Comparison of ENCODE assay signal across 28 cellular contexts in genomic region chrX:103099706-103100105, GRCh38. TPM values are rescaled to one million over a fixed set of nuclear protein-coding genes. Genes with fewer than 3 reads are reported as not detected.
"Had no signal": no experiment of that assay in that cellular context is flagged by ENCODE, and none has a peak within 500 bp of the region (broad histone marks: within the 10 kb centered on the region; RNA-seq: fewer than 3 reads in every experiment).

No MANE protein-coding gene starts in this region.

- H3K4me1 ChIP-seq: body of pancreas, Peyer's patch, SJSA1 had no signal

- H3K36me3 ChIP-seq: Peyer's patch, SJSA1 had no signal

- H3K4me3 Mint-ChIP-seq: activated CD4-positive, alpha-beta T cell treated with anti-CD3 and anti-CD28 coated beads, Interleukin-2, amount 10 ng/mL, durations not matched to agents 24 days and 14 days; activated CD8-positive, alpha-beta memory T cell treated with anti-CD3 and anti-CD28 coated beads, Interleukin-2, amount 10 ng/mL, durations not matched to agents 7 days and 5 days; activated naive CD4-positive, alpha-beta T cell treated with anti-CD3 and anti-CD28 coated beads, Interleukin-2, amount 50 U/mL, for 24 hours; activated T-cell treated with anti-CD3 and anti-CD28 coated beads, Interleukin-2, amount 50 U/mL, for 24 hours; activated T-helper 1 cell treated with anti-CD3 and anti-CD28 coated beads, Interleukin-12 subunit alpha, Interleukin-12 subunit beta, Interleukin-2, Interleukin-4 antibody, amounts not matched to agents 30 ng/mL and 10 ng/mL and 1 ng/mL, durations not matched to agents 14 hours and 24 hours and 36 hours; central memory CD8-positive, alpha-beta T cell; T-helper 1 cell treated with Interleukin-12 subunit alpha and Interleukin-12 subunit beta and Interleukin-4 antibody, amounts not matched to agents 30 μg/mL and 1 μg/mL, for 36 hours; WTC11 had no signal

- ATAC-seq: activated CD8-positive, alpha-beta memory T cell treated with anti-CD3 and anti-CD28 coated beads, Interleukin-2, amount 10 ng/mL, durations not matched to agents 7 days and 5 days; body of pancreas; WTC11 had no signal

- H3K4me3 ChIP-seq: body of pancreas, Peyer's patch, SJSA1 had no signal

- H3K27me3 ChIP-seq: body of pancreas, Peyer's patch, SJSA1 had no signal

- H3K9me3 Mint-ChIP-seq: activated CD4-positive, alpha-beta T cell treated with anti-CD3 and anti-CD28 coated beads, Interleukin-2, amount 10 ng/mL, durations not matched to agents 24 days and 14 days; activated naive CD4-positive, alpha-beta T cell treated with anti-CD3 and anti-CD28 coated beads, Interleukin-2, amount 50 U/mL, for 24 hours; activated T-cell treated with anti-CD3 and anti-CD28 coated beads, Interleukin-2, amount 50 U/mL, for 24 hours; activated T-helper 1 cell treated with anti-CD3 and anti-CD28 coated beads, Interleukin-12 subunit alpha, Interleukin-12 subunit beta, Interleukin-2, Interleukin-4 antibody, amounts not matched to agents 30 ng/mL and 10 ng/mL and 1 ng/mL, durations not matched to agents 14 hours and 24 hours and 36 hours; central memory CD8-positive, alpha-beta T cell; T-helper 1 cell treated with Interleukin-12 subunit alpha and Interleukin-12 subunit beta and Interleukin-4 antibody, amounts not matched to agents 30 μg/mL and 1 μg/mL, for 36 hours; WTC11 had no signal

- H3K27ac ChIP-seq: Peyer's patch, RWPE1, SJSA1 had no signal

- H3K27ac Mint-ChIP-seq: activated CD4-positive, alpha-beta T cell treated with anti-CD3 and anti-CD28 coated beads, Interleukin-2, amount 10 ng/mL, durations not matched to agents 24 days and 14 days; activated CD8-positive, alpha-beta memory T cell treated with anti-CD3 and anti-CD28 coated beads, Interleukin-2, amount 10 ng/mL, durations not matched to agents 7 days and 5 days; activated naive CD4-positive, alpha-beta T cell treated with anti-CD3 and anti-CD28 coated beads, Interleukin-2, amount 50 U/mL, for 24 hours; activated T-cell treated with anti-CD3 and anti-CD28 coated beads, Interleukin-2, amount 50 U/mL, for 24 hours; activated T-helper 1 cell treated with anti-CD3 and anti-CD28 coated beads, Interleukin-12 subunit alpha, Interleukin-12 subunit beta, Interleukin-2, Interleukin-4 antibody, amounts not matched to agents 30 ng/mL and 10 ng/mL and 1 ng/mL, durations not matched to agents 14 hours and 24 hours and 36 hours; T-helper 1 cell treated with Interleukin-12 subunit alpha and Interleukin-12 subunit beta and Interleukin-4 antibody, amounts not matched to agents 30 μg/mL and 1 μg/mL, for 36 hours; WTC11 had no signal

- FAIRE-seq: bronchial epithelial cell had no signal

- H3K4me1 Mint-ChIP-seq: activated CD4-positive, alpha-beta T cell treated with anti-CD3 and anti-CD28 coated beads, Interleukin-2, amount 10 ng/mL, durations not matched to agents 24 days and 14 days; activated CD8-positive, alpha-beta memory T cell treated with anti-CD3 and anti-CD28 coated beads, Interleukin-2, amount 10 ng/mL, durations not matched to agents 7 days and 5 days; activated naive CD4-positive, alpha-beta T cell treated with anti-CD3 and anti-CD28 coated beads, Interleukin-2, amount 50 U/mL, for 24 hours; central memory CD8-positive, alpha-beta T cell had no signal

- H3K9me3 ChIP-seq: body of pancreas, Peyer's patch, SJSA1 had no signal

- H3K36me3 Mint-ChIP-seq: activated CD8-positive, alpha-beta memory T cell treated with anti-CD3 and anti-CD28 coated beads, Interleukin-2, amount 10 ng/mL, durations not matched to agents 7 days and 5 days; activated naive CD4-positive, alpha-beta T cell treated with anti-CD3 and anti-CD28 coated beads, Interleukin-2, amount 50 U/mL, for 24 hours; WTC11 had no signal

- H3K27me3 Mint-ChIP-seq: activated CD4-positive, alpha-beta T cell treated with anti-CD3 and anti-CD28 coated beads, Interleukin-2, amount 10 ng/mL, durations not matched to agents 24 days and 14 days; activated CD8-positive, alpha-beta memory T cell treated with anti-CD3 and anti-CD28 coated beads, Interleukin-2, amount 10 ng/mL, durations not matched to agents 7 days and 5 days; activated naive CD4-positive, alpha-beta T cell treated with anti-CD3 and anti-CD28 coated beads, Interleukin-2, amount 50 U/mL, for 24 hours; central memory CD8-positive, alpha-beta T cell had no signal

- DNase-seq: activated CD4-positive, alpha-beta T cell treated with anti-CD3 and anti-CD28 coated beads for 1 hour; activated CD4-positive, alpha-beta T cell treated with anti-CD3 and anti-CD28 coated beads, Interleukin-2, amount 10 ng/mL, durations not matched to agents 24 days and 14 days; activated CD4-positive, alpha-beta T cell treated with anti-CD3 and anti-CD28 coated beads, Interleukin-2, amount 50 U/mL, for 48 hours; activated CD8-positive, alpha-beta memory T cell treated with anti-CD3 and anti-CD28 coated beads, Interleukin-2, amount 10 ng/mL, durations not matched to agents 7 days and 5 days; activated effector memory CD4-positive, alpha-beta T cell treated with Interleukin-2 at 50 U/mL for 16 hours; activated naive CD4-positive, alpha-beta T cell; activated T-cell treated with anti-CD3 and anti-CD28 coated beads, Interleukin-2, amount 50 U/mL, for 24 hours; aorta; body of pancreas; MM.1S; NCI-H1105; NCI-H1436; NCI-H187; NCI-H2171; NCI-H2227 treated with DMSO at 0.1 percent for 48 hours; NCI-H526 treated with DMSO at 0.1 percent for 48 hours; NK-92 treated with Interleukin-12 subunit alpha and Interleukin-12 subunit beta, amount 100 ng/mL, for 24 hours; Peyer's patch; Right ventricle myocardium superior had no signal

RNA-seq across cellular contexts. Expression of gene NXF3, which starts 6.8 kb away (rescaled TPM):
- total RNA-seq: activated CD4-positive, alpha-beta T cell treated with anti-CD3 and anti-CD28 coated beads, Interleukin-2, amount 10 ng/mL, durations not matched to agents 24 days and 14 days; activated CD8-positive, alpha-beta memory T cell treated with anti-CD3 and anti-CD28 coated beads, Interleukin-2, amount 10 ng/mL, durations not matched to agents 7 days and 5 days; activated T-helper 1 cell treated with anti-CD3 and anti-CD28 coated beads, Interleukin-12 subunit alpha, Interleukin-12 subunit beta, Interleukin-2, Interleukin-4 antibody, amounts not matched to agents 30 ng/mL and 10 ng/mL and 1 ng/mL, durations not matched to agents 14 hours and 24 hours and 36 hours; bronchial epithelial cell; NCI-H460; SJSA1; WTC11 had no signal

RNA-seq across cellular contexts. Expression of gene BEX1, which starts 35.7 kb away (rescaled TPM):
- total RNA-seq: activated CD4-positive, alpha-beta T cell treated with anti-CD3 and anti-CD28 coated beads, Interleukin-2, amount 10 ng/mL, durations not matched to agents 24 days and 14 days; activated CD8-positive, alpha-beta memory T cell treated with anti-CD3 and anti-CD28 coated beads, Interleukin-2, amount 10 ng/mL, durations not matched to agents 7 days and 5 days; activated T-helper 1 cell treated with anti-CD3 and anti-CD28 coated beads, Interleukin-12 subunit alpha, Interleukin-12 subunit beta, Interleukin-2, Interleukin-4 antibody, amounts not matched to agents 30 ng/mL and 10 ng/mL and 1 ng/mL, durations not matched to agents 14 hours and 24 hours and 36 hours; bronchial epithelial cell; NCI-H460; SJSA1 had no signal
